9 cellular contexts compared by ENCODE assay signal in the genomic region with DNA sequence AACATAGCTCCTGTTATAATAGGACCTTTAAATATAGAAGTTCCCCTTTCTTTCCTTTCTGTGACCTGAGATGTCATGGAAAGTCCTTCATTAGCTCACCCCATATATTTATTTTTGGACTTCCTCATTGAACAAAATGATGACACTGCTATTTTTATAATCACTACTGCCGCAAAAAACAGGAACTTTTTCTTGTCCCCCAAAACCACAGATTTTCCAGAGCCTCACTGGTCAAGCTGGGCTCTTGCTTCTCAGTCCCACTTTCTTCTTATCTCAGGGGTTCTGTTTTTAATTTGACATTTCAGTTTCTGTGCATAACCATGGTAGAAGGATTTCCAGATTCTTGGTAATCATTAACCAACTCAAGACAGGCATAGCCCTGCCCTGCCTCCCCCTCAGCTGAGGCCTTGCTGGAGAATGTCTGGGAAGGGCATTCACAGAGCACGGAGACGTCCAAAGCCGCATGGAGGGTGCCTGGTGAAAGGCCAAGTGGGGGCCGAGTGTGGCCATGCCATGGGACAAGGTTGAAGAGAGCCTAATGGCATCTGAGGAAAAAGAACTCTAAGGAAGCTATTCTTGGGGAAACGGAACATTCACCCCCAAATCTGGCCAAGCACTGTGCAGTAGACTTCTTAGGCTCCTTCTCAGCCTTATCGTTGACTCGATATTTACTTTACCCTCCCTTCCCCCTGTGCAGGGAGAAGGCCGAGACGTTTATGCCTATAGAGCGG.
DNase-seq lines count a peak whose midpoint lies in the region; ATAC-seq and TF ChIP-seq lines count a peak whose summit lies in the region.
"Had no signal": no experiment of that assay in that cellular context is flagged by ENCODE, and none has a peak within 500 bp of the region (broad histone marks: within the 10 kb centered on the region; RNA-seq: fewer than 3 reads in every experiment).

No MANE protein-coding gene starts in this region.

- peak; percentile 65 for ATAC-seq in GM21723 (IDR thresholded peaks at IDR 0.05; ENCODE audit: unreplicated experiment)

- WGBS in lower leg skin, 2 donors = 85 to 89% methylated on average over 11 of the region's 11 CpGs

- intact Hi-C loops in lower leg skin (cut with DNase I; ENCODE audit: low total_unique reads) = no loop called here

- TF ChIP-seq CTCF in GM10266 (IDR thresholded peaks at IDR 0.05; ENCODE audit: control insufficient read depth, insufficient read depth, low read depth, missing control alignments) (no peak), lower leg skin (IDR thresholded peaks at IDR 0.05) (no peak)

- no peak for TF ChIP-seq POLR2A in lower leg skin (IDR thresholded peaks at IDR 0.05)

- H3K4me3 ChIP-seq in lower leg skin (ENCODE audit: low read depth, poor library complexity, severe bottlenecking) = no peak overlapping the region
- H3K4me3 ChIP-seq: SK-N-MC had no signal

- DNase-seq in GM10266 (ENCODE audit: extremely low spot score) (peak; percentile 49), KG1 (lab: John Stamatoyannopoulos, UW) (peak; percentile 22), left kidney (ENCODE audit: low read depth, low spot score) (peak; percentile 69), mesenteric fat pad (ENCODE audit: low spot score) (no peak), hypothalamus (lab: John Stamatoyannopoulos, UW) (no peak), lower leg skin (ENCODE audit: low spot score in 2 of 2) (no peak)
- DNase-seq in stimulated activated CD4-positive, alpha-beta T cell treated with anti-CD3 and anti-CD28 coated beads, Interleukin-4, amount 100 ng/mL, for 1 hour = no peak

Comparison
In these comparisons a context has a peak if more than half of its experiments do, and no peak if none do; other contexts are left out.
1. DNase-seq: peak in GM10266 (single experiment), KG1 (single experiment) and left kidney (single experiment); none in mesenteric fat pad (single experiment), hypothalamus (0 of 51), stimulated activated CD4-positive, alpha-beta T cell treated with anti-CD3 and anti-CD28 coated beads, Interleukin-4, amount 100 ng/mL, for 1 hour (single experiment) and lower leg skin (0 of 2).